Comparison of ENCODE assay signal across 1 cellular context in genomic region chr4:169167958-169168357, GRCh38.
TF ChIP-seq lines count a peak whose summit lies in the region.

No MANE protein-coding gene starts in this region.

TF ChIP-seq in SK-N-SH, 30 proteins besides CTCF, POLR2A, EP300 and RAD21 (continued from another document):
- TF ChIP-seq REST (IDR thresholded peaks at IDR 0.05; ENCODE audit: low read depth, low read length) (no peak), RFX5 (IDR thresholded peaks at IDR 0.05; ENCODE audit: low read length) (no peak), IRF3 (IDR thresholded peaks at IDR 0.05; ENCODE audit: low read depth, low read length) (no peak), NFIC (IDR thresholded peaks at IDR 0.05; ENCODE audit: borderline replicate concordance) (no peak), SIN3A (IDR thresholded peaks at IDR 0.05; ENCODE audit: borderline replicate concordance, low read depth, low read length) (no peak), TEAD4 (IDR thresholded peaks at IDR 0.05; ENCODE audit: borderline replicate concordance, insufficient read depth) (no peak), USF1 (IDR thresholded peaks at IDR 0.05; ENCODE audit: borderline replicate concordance, low read depth) (no peak), SMC3 (IDR thresholded peaks at IDR 0.05; ENCODE audit: low read depth, low read length) (no peak), GABPA (IDR thresholded peaks at IDR 0.05; ENCODE audit: low read depth) (no peak), ELF1 (IDR thresholded peaks at IDR 0.05) (no peak), CHD2 (IDR thresholded peaks at IDR 0.05; ENCODE audit: low read length, partially characterized antibody) (no peak)
